Comparison of ENCODE assay signal across 8 cellular contexts in genomic region chr13:24922390-24923304, GRCh38.
A peak's percentile ranks its signal among the peaks of the same experiment; 100 is the strongest.
DNase-seq lines count a peak whose midpoint lies in the region; ATAC-seq and TF ChIP-seq lines count a peak whose summit lies in the region.

No MANE protein-coding gene starts in this region.

- H3F3A ChIP-seq in smooth muscle cell (ENCODE audit: low read depth) = no peaks in the 10 kb centered on the region

- H3K27me3 Mint-ChIP-seq in WTC11 (ENCODE audit: low read depth) = no peaks in the 10 kb centered on the region

- H3K9ac ChIP-seq in smooth muscle cell (ENCODE audit: low read depth) = peak overlapping the region; percentile 91

- peaks cover 15% of the 10 kb centered on the region for H3K4me1 Mint-ChIP-seq in WTC11

- H3K27ac Mint-ChIP-seq in WTC11 = peak overlapping the region; percentile 97

- peaks cover 42% of the 10 kb centered on the region for H3K79me2 ChIP-seq in smooth muscle cell (ENCODE audit: low read depth)

- peak overlapping the region; percentile 96 for H3K27ac ChIP-seq in smooth muscle cell (ENCODE audit: low read depth)

- H3K9me3 Mint-ChIP-seq in WTC11 = peaks cover 5% of the 10 kb centered on the region; the same call in 1 of the 2 replicates

- DNase-seq in AG08395 (ENCODE audit: low spot score) (peak; percentile 97), NCI-H2227 treated with DMSO at 0.1 percent for 48 hours (lab: John Stamatoyannopoulos, UW) (peak; percentile 94), WTC11 (ENCODE audit: low spot score) (peak; percentile 97), cardiac fibroblast (ENCODE audit: low read depth in 2 of 2) (peak; percentile 97 to 98), iPS-NIHi7 (ENCODE audit: extremely low spot score) (peak; percentile 94), smooth muscle cell (lab: John Stamatoyannopoulos, UW; ENCODE audit: unreplicated experiment) (peak; percentile 83)

- H2AFZ ChIP-seq in smooth muscle cell (ENCODE audit: low read depth) = peak overlapping the region; percentile 88

- no peaks in the 10 kb centered on the region for H3K27me3 ChIP-seq in smooth muscle cell (ENCODE audit: low read depth)

- TF ChIP-seq CTCF in WTC11 (IDR thresholded peaks at IDR 0.05) (no peak), cardiac fibroblast (IDR thresholded peaks at IDR 0.05; ENCODE audit: low read depth, low read length) (no peak), smooth muscle cell (IDR thresholded peaks at IDR 0.05; ENCODE audit: borderline replicate concordance, insufficient read depth, poor library complexity, severe bottlenecking) (no peak)

- no peaks in the 10 kb centered on the region for H3K9me3 ChIP-seq in smooth muscle cell (replicated peaks; ENCODE audit: low read depth)

- no peaks in the 10 kb centered on the region for H4K20me1 ChIP-seq in smooth muscle cell (ENCODE audit: low read depth)

- H3K4me2 ChIP-seq in smooth muscle cell = peak overlapping the region; percentile 96

- H3K4me3 Mint-ChIP-seq in WTC11 = peak overlapping the region; percentile 95

- under 1% methylated on average over 84 of the region's 86 CpGs for whole genome bisulfite sequencing in smooth muscle cell (ENCODE audit: low lambda C conversion rate)

- CTCF ChIA-PET in WTC11 (lab: Charles Lee) = interaction anchor here (0.6 to 1.3 kb wide), 2 partner anchors 9 to 73 kb away, joined by 3 read pairs; no protein-coding TSS in a partner anchor

- ATAC-seq in GM18907 (IDR thresholded peaks at IDR 0.05; ENCODE audit: unreplicated experiment) = peak; percentile 91
- ATAC-seq in HG03139 (IDR thresholded peaks at IDR 0.05; ENCODE audit: unreplicated experiment) = peak; percentile 93
- ATAC-seq in WTC11 = peak; percentile 98

- H3K4me3 ChIP-seq in cardiac fibroblast (replicated peaks in 1 of 2; ENCODE audit: low read depth in 2 of 2, low read length in 2 of 2) = peak overlapping the region; percentile 82
- peak overlapping the region; percentile 82 for H3K4me3 ChIP-seq in smooth muscle cell

- H3K4me1 ChIP-seq in smooth muscle cell (ENCODE audit: low read depth) = peaks cover 6% of the 10 kb centered on the region

- no peaks in the 10 kb centered on the region for H3K36me3 ChIP-seq in smooth muscle cell (ENCODE audit: low read depth)

- peaks cover under 1% of the 10 kb centered on the region; the same call in 1 of the 2 replicates for H3K36me3 Mint-ChIP-seq in WTC11

- POLR2A ChIA-PET in WTC11 (lab: Charles Lee) = interaction anchor here (1.0 kb wide), 1 partner anchor 8 kb away, joined by 3 read pairs; no protein-coding TSS in a partner anchor

TF ChIP-seq in WTC11, 78 proteins besides CTCF, POLR2A, EP300 and RAD21 (continues in another document):
- TF ChIP-seq USF2 (CRISPR knock-in tag; IDR thresholded peaks at IDR 0.05) = peak; percentile 43
- TF ChIP-seq ZNF281 (CRISPR knock-in tag; IDR thresholded peaks at IDR 0.05) = no peak
- TF ChIP-seq AR (CRISPR knock-in tag; IDR thresholded peaks at IDR 0.05) = no peak
- TF ChIP-seq IRF2 (CRISPR knock-in tag; IDR thresholded peaks at IDR 0.05; ENCODE audit: borderline replicate concordance, low read depth) = no peak
- TF ChIP-seq GRHL2 (CRISPR knock-in tag; IDR thresholded peaks at IDR 0.05; ENCODE audit: insufficient replicate concordance, severe bottlenecking) = no peak
- peak; percentile 59 for TF ChIP-seq ZNF232 (CRISPR knock-in tag; IDR thresholded peaks at IDR 0.05)
- no peak for TF ChIP-seq HMGA2 (CRISPR knock-in tag; IDR thresholded peaks at IDR 0.05)
- peak; percentile 67 for TF ChIP-seq FOXK1 (CRISPR knock-in tag; IDR thresholded peaks at IDR 0.05)
- peak; percentile 77; the same call in 1 of the 2 replicates for TF ChIP-seq CREM (CRISPR knock-in tag; IDR thresholded peaks at IDR 0.05)
- TF ChIP-seq PREB (CRISPR knock-in tag; IDR thresholded peaks at IDR 0.05; ENCODE audit: borderline replicate concordance) = no peak
- TF ChIP-seq GTF2I (CRISPR knock-in tag; conservative IDR thresholded peaks at IDR 0.05) = no peak
- TF ChIP-seq ZNF317 (CRISPR knock-in tag; IDR thresholded peaks at IDR 0.05; ENCODE audit: borderline replicate concordance, low read depth) = no peak
- TF ChIP-seq TEAD1 (CRISPR knock-in tag; IDR thresholded peaks at IDR 0.05) = peak; percentile 34; the same call in 1 of the 2 replicates
- no peak for TF ChIP-seq ZNF396 (CRISPR knock-in tag; IDR thresholded peaks at IDR 0.05; ENCODE audit: borderline replicate concordance)
- no peak for TF ChIP-seq SMAD4 (CRISPR knock-in tag; IDR thresholded peaks at IDR 0.05)
- peak; percentile 78 for TF ChIP-seq HMGXB4 (CRISPR knock-in tag; IDR thresholded peaks at IDR 0.05)
- TF ChIP-seq ZNF263 (CRISPR knock-in tag; IDR thresholded peaks at IDR 0.05; ENCODE audit: low read depth) = peak; percentile 89
- TF ChIP-seq PRRX2 (CRISPR knock-in tag; IDR thresholded peaks at IDR 0.05) = no peak

Comparison
In these comparisons a context has a peak if more than half of its experiments do, and no peak if none do; other contexts are left out.
1. Peak in every context shown above with its lines: DNase-seq, ATAC-seq, H3K4me3 ChIP-seq and H3K27ac ChIP-seq.